In genomic region chr4:186104114-186104894, GRCh38 we compare ENCODE assay signal across 8 cellular contexts. TPM values are rescaled to one million over a fixed set of nuclear protein-coding genes. Genes with fewer than 3 reads are reported as not detected.
DNase-seq lines count a peak whose midpoint lies in the region; ATAC-seq, FAIRE-seq and TF ChIP-seq lines count a peak whose summit lies in the region.

Gene FAM149A (plus strand): TSS chr4:186104704.

- peaks cover 6% of the 10 kb centered on the region for H3K27me3 ChIP-seq in hepatocyte

- H3K4me1 ChIP-seq in hepatocyte (ENCODE audit: insufficient read depth), result no peaks in the 10 kb centered on the region

- no peaks in the 10 kb centered on the region for H3K36me3 Mint-ChIP-seq in activated naive CD4-positive, alpha-beta T cell treated with anti-CD3 and anti-CD28 coated beads, Interleukin-2, amount 10 ng/mL, durations not matched to agents 7 days and 5 days

- CTCF ChIA-PET in activated naive CD4-positive, alpha-beta T cell treated with anti-CD3 and anti-CD28 coated beads, Interleukin-2, amount 10 ng/mL, durations not matched to agents 7 days and 5 days (lab: Charles Lee), result interaction anchor here (1.0 kb wide), 1 partner anchor 38 kb away, joined by 3 read pairs; no protein-coding TSS in a partner anchor

- WGBS in hepatocyte (ENCODE audit: low lambda C conversion rate, missing lambda C conversion rate), result 37% methylated on average over 27 of the region's 58 CpGs

- peaks cover 7% of the 10 kb centered on the region for H3K4me1 Mint-ChIP-seq in activated naive CD4-positive, alpha-beta T cell treated with anti-CD3 and anti-CD28 coated beads, Interleukin-2, amount 10 ng/mL, durations not matched to agents 7 days and 5 days

- H3K36me3 ChIP-seq in hepatocyte (replicated peaks; ENCODE audit: insufficient read depth, low read depth), result no peaks in the 10 kb centered on the region

- peak within 1 kb of the TSS; percentile 70 for H3K4me3 ChIP-seq in hepatocyte

- FAIRE-seq in RCC 7860 (lab: Jason Lieb, UNC), result no peak

- H3K79me2 ChIP-seq in hepatocyte, result no peaks in the 10 kb centered on the region

- H3K9me3 ChIP-seq in hepatocyte (ENCODE audit: low read depth), result no peaks in the 10 kb centered on the region

- no peak within 1 kb of the TSS for H3K27ac Mint-ChIP-seq in activated naive CD4-positive, alpha-beta T cell treated with anti-CD3 and anti-CD28 coated beads, Interleukin-2, amount 10 ng/mL, durations not matched to agents 7 days and 5 days

- H3K4me3 Mint-ChIP-seq in activated naive CD4-positive, alpha-beta T cell treated with anti-CD3 and anti-CD28 coated beads, Interleukin-2, amount 10 ng/mL, durations not matched to agents 7 days and 5 days, result peak within 1 kb of the TSS; percentile 73

- ATAC-seq in GM18505 (IDR thresholded peaks at IDR 0.05; ENCODE audit: unreplicated experiment) (peak; percentile 84), HG02759 (IDR thresholded peaks at IDR 0.05; ENCODE audit: unreplicated experiment) (peak; percentile 84)

- no peak for TF ChIP-seq POLR2A in GM18505 (IDR thresholded peaks at IDR 0.05; ENCODE audit: borderline replicate concordance, extremely low read depth, insufficient read depth, insufficient read length)

- peak within 1 kb of the TSS; percentile 75 for H3K27ac ChIP-seq in hepatocyte

- H3K4me2 ChIP-seq in hepatocyte, result peak within 1 kb of the TSS; percentile 99

- peaks cover 61% of the 10 kb centered on the region for H3K27me3 Mint-ChIP-seq in activated naive CD4-positive, alpha-beta T cell treated with anti-CD3 and anti-CD28 coated beads, Interleukin-2, amount 10 ng/mL, durations not matched to agents 7 days and 5 days

- H2AFZ ChIP-seq in hepatocyte, result peak within 1 kb of the TSS; percentile 50

- no peaks in the 10 kb centered on the region for H3K9me3 Mint-ChIP-seq in activated naive CD4-positive, alpha-beta T cell treated with anti-CD3 and anti-CD28 coated beads, Interleukin-2, amount 10 ng/mL, durations not matched to agents 7 days and 5 days

- no peaks in the 10 kb centered on the region for H4K20me1 ChIP-seq in hepatocyte (ENCODE audit: insufficient read depth, poor library complexity, severe bottlenecking)

- no peak for TF ChIP-seq CTCF in hepatocyte (IDR thresholded peaks at IDR 0.05; ENCODE audit: poor library complexity)

- H3K9me2 ChIP-seq in hepatocyte (replicated peaks; ENCODE audit: insufficient read depth), result no peaks in the 10 kb centered on the region

- DNase-seq in NCI-H774 (lab: John Stamatoyannopoulos, UW), result peak; percentile 35
- DNase-seq in activated naive CD4-positive, alpha-beta T cell treated with anti-CD3 and anti-CD28 coated beads, Interleukin-2, amount 10 ng/mL, durations not matched to agents 7 days and 5 days, result peak; percentile 71
- peak; percentile 73 for DNase-seq in hepatocyte (ENCODE audit: low spot score)
- peak; percentile 37 for DNase-seq in retina
- no peak for DNase-seq in inferior parietal cortex (ENCODE audit: extremely low spot score)
- no peak for DNase-seq in RCC 7860 (ENCODE audit: low spot score)

RNA-seq across cellular contexts. Expression of gene FAM149A, which starts in this region (rescaled TPM):
- 6.7 and 7.0 TPM in 2 replicates for total RNA-seq in hepatocyte
- polyA plus RNA-seq in hepatocyte, result 3.7 and 6.9 TPM in 2 replicates

Comparison
In these comparisons a context has a peak if more than half of its experiments do, and no peak if none do; other contexts are left out.
1. DNase-seq: peak in NCI-H774 (single experiment), activated naive CD4-positive, alpha-beta T cell treated with anti-CD3 and anti-CD28 coated beads, Interleukin-2, amount 10 ng/mL, durations not matched to agents 7 days and 5 days (single experiment), hepatocyte (single experiment) and retina (single experiment); none in inferior parietal cortex (single experiment) and RCC 7860 (single experiment).